Comparison of ENCODE assay signal across 2 cellular contexts in genomic region chr7:29607259-29607658, GRCh38.
TF ChIP-seq lines count a peak whose summit lies in the region.

No MANE protein-coding gene starts in this region.

TF ChIP-seq in A549, 52 proteins besides CTCF, POLR2A, EP300 and RAD21:
- no peak for TF ChIP-seq RCOR1 (IDR thresholded peaks at IDR 0.05; ENCODE audit: low read depth, low read length)
- TF ChIP-seq REST (IDR thresholded peaks at IDR 0.05) = no peak

TF ChIP-seq in K562, 482 proteins besides CTCF, POLR2A, EP300 and RAD21:
- TF ChIP-seq, protein P1, sequence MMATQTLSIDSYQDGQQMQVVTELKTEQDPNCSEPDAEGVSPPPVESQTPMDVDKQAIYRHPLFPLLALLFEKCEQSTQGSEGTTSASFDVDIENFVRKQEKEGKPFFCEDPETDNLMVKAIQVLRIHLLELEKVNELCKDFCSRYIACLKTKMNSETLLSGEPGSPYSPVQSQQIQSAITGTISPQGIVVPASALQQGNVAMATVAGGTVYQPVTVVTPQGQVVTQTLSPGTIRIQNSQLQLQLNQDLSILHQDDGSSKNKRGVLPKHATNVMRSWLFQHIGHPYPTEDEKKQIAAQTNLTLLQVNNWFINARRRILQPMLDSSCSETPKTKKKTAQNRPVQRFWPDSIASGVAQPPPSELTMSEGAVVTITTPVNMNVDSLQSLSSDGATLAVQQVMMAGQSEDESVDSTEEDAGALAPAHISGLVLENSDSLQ (IDR thresholded peaks at IDR 0.05) = peak; percentile 77
- TF ChIP-seq, protein P2, sequence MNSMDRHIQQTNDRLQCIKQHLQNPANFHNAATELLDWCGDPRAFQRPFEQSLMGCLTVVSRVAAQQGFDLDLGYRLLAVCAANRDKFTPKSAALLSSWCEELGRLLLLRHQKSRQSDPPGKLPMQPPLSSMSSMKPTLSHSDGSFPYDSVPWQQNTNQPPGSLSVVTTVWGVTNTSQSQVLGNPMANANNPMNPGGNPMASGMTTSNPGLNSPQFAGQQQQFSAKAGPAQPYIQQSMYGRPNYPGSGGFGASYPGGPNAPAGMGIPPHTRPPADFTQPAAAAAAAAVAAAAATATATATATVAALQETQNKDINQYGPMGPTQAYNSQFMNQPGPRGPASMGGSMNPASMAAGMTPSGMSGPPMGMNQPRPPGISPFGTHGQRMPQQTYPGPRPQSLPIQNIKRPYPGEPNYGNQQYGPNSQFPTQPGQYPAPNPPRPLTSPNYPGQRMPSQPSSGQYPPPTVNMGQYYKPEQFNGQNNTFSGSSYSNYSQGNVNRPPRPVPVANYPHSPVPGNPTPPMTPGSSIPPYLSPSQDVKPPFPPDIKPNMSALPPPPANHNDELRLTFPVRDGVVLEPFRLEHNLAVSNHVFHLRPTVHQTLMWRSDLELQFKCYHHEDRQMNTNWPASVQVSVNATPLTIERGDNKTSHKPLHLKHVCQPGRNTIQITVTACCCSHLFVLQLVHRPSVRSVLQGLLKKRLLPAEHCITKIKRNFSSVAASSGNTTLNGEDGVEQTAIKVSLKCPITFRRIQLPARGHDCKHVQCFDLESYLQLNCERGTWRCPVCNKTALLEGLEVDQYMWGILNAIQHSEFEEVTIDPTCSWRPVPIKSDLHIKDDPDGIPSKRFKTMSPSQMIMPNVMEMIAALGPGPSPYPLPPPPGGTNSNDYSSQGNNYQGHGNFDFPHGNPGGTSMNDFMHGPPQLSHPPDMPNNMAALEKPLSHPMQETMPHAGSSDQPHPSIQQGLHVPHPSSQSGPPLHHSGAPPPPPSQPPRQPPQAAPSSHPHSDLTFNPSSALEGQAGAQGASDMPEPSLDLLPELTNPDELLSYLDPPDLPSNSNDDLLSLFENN (IDR thresholded peaks at IDR 0.05; ENCODE audit: low read depth in 2 of 2, low read length in 2 of 2) = no peak
- TF ChIP-seq RFX1 (IDR thresholded peaks at IDR 0.05) = peak; percentile 47; the same call in 1 of the 2 replicates
TF ChIP-seq in K562: peak in this region for 2.
